In genomic region chr1:227815468-227816409, GRCh38 we compare ENCODE assay signal across 26 cellular contexts. TPM values are rescaled to one million over a fixed set of nuclear protein-coding genes. Genes with fewer than 3 reads are reported as not detected.
"Had no signal": no experiment of that assay in that cellular context is flagged by ENCODE, and none has a peak within 500 bp of the region (broad histone marks: within the 10 kb centered on the region; RNA-seq: fewer than 3 reads in every experiment).

Gene PRSS38, plus strand, starts transcription at chr1:227815675. Its CDS starts 42 bp downstream, at chr1:227815717.

- H3K27me3 Mint-ChIP-seq: activated CD4-positive, alpha-beta memory T cell treated with anti-CD3 and anti-CD28 coated beads for 36 hours; activated naive CD8-positive, alpha-beta T cell treated with anti-CD3 and anti-CD28 coated beads, Interleukin-2, amount 10 ng/mL, durations not matched to agents 7 days and 5 days; naive thymus-derived CD8-positive, alpha-beta T cell; progenitor cell of endocrine pancreas; T-helper 17 cell had no signal

- H3K27me3 ChIP-seq: esophagus squamous epithelium, gastroesophageal sphincter, upper lobe of right lung had no signal

- H3K4me3 ChIP-seq: coronary artery, esophagus squamous epithelium, gastroesophageal sphincter, lung, upper lobe of right lung had no signal

- H3K4me1 ChIP-seq: esophagus squamous epithelium, gastroesophageal sphincter, upper lobe of right lung had no signal

- FAIRE-seq: bronchial epithelial cell, keratinocyte had no signal

- H3K36me3 ChIP-seq: esophagus squamous epithelium, gastroesophageal sphincter, upper lobe of right lung had no signal

- H3K4me1 Mint-ChIP-seq: activated naive CD8-positive, alpha-beta T cell treated with anti-CD3 and anti-CD28 coated beads, Interleukin-2, amount 10 ng/mL, durations not matched to agents 7 days and 5 days; endodermal cell; T-helper 17 cell had no signal

- H3K27ac ChIP-seq: coronary artery, esophagus squamous epithelium, gastroesophageal sphincter, upper lobe of right lung had no signal

- H3K27ac Mint-ChIP-seq: activated CD4-positive, alpha-beta memory T cell treated with anti-CD3 and anti-CD28 coated beads for 36 hours; activated naive CD4-positive, alpha-beta T cell treated with anti-CD3 and anti-CD28 coated beads for 36 hours; activated naive CD8-positive, alpha-beta T cell treated with anti-CD3 and anti-CD28 coated beads, Interleukin-2, amount 10 ng/mL, durations not matched to agents 7 days and 5 days; activated T-cell treated with anti-CD3 and anti-CD28 coated beads, Interleukin-2, amount 50 U/mL, for 72 hours; endodermal cell; progenitor cell of endocrine pancreas; T-helper 17 cell had no signal

- DNase-seq: activated CD4-positive, alpha-beta memory T cell treated with anti-CD3 and anti-CD28 coated beads for 36 hours; activated CD4-positive, alpha-beta T cell treated with anti-CD3 and anti-CD28 coated beads for 48 hours; activated CD4-positive, CD25-positive, alpha-beta regulatory T cell; activated effector memory CD4-positive, alpha-beta T cell treated with Interleukin-2 at 50 U/mL for 16 hours; activated naive CD4-positive, alpha-beta T cell treated with anti-CD3 and anti-CD28 coated beads for 36 hours; activated naive CD8-positive, alpha-beta T cell treated with anti-CD3 and anti-CD28 coated beads, Interleukin-2, amount 10 ng/mL, durations not matched to agents 7 days and 5 days; activated T-cell treated with anti-CD3 and anti-CD28 coated beads, Interleukin-2, amount 50 U/mL, for 72 hours; amniotic stem cell; endodermal cell; esophagus squamous epithelium; head of caudate nucleus; hypothalamus; naive thymus-derived CD8-positive, alpha-beta T cell; retina; stimulated activated CD4-positive, alpha-beta T cell treated with anti-CD3 and anti-CD28 coated beads, Interleukin-4, amount 100 ng/mL, for 1 hour; stimulated activated naive CD4-positive, alpha-beta T cell treated with Interleukin-2 at 50 U/mL for 16 hours; T-helper 17 cell; upper lobe of right lung had no signal

- ATAC-seq: activated T-cell treated with anti-CD3 and anti-CD28 coated beads, Interleukin-2, amount 50 U/mL, for 72 hours; gastroesophageal sphincter; naive thymus-derived CD8-positive, alpha-beta T cell; T-helper 17 cell had no signal

- H3K36me3 Mint-ChIP-seq: activated naive CD8-positive, alpha-beta T cell treated with anti-CD3 and anti-CD28 coated beads, Interleukin-2, amount 10 ng/mL, durations not matched to agents 7 days and 5 days had no signal

- H3K4me3 Mint-ChIP-seq: activated CD4-positive, alpha-beta memory T cell treated with anti-CD3 and anti-CD28 coated beads for 36 hours; activated naive CD4-positive, alpha-beta T cell treated with anti-CD3 and anti-CD28 coated beads for 36 hours; activated naive CD8-positive, alpha-beta T cell treated with anti-CD3 and anti-CD28 coated beads, Interleukin-2, amount 10 ng/mL, durations not matched to agents 7 days and 5 days; activated T-cell treated with anti-CD3 and anti-CD28 coated beads, Interleukin-2, amount 50 U/mL, for 72 hours; endodermal cell; T-helper 17 cell had no signal

RNA-seq across cellular contexts. Expression of gene PRSS38, which starts in this region (rescaled TPM):
- total RNA-seq: activated CD4-positive, alpha-beta memory T cell treated with anti-CD3 and anti-CD28 coated beads for 36 hours; activated naive CD4-positive, alpha-beta T cell treated with anti-CD3 and anti-CD28 coated beads for 36 hours; activated naive CD8-positive, alpha-beta T cell treated with anti-CD3 and anti-CD28 coated beads, Interleukin-2, amount 10 ng/mL, durations not matched to agents 7 days and 5 days; activated T-cell treated with anti-CD3 and anti-CD28 coated beads, Interleukin-2, amount 50 U/mL, for 72 hours; bronchial epithelial cell; endodermal cell; esophagus squamous epithelium; gastroesophageal sphincter; lung; naive thymus-derived CD8-positive, alpha-beta T cell; osteocyte; progenitor cell of endocrine pancreas; T-helper 17 cell; upper lobe of right lung had no signal
- polyA plus RNA-seq: keratinocyte; lung; naive thymus-derived CD8-positive, alpha-beta T cell; thymus had no signal
